Comparison of ENCODE assay signal across 8 cellular contexts in the genomic region with DNA sequence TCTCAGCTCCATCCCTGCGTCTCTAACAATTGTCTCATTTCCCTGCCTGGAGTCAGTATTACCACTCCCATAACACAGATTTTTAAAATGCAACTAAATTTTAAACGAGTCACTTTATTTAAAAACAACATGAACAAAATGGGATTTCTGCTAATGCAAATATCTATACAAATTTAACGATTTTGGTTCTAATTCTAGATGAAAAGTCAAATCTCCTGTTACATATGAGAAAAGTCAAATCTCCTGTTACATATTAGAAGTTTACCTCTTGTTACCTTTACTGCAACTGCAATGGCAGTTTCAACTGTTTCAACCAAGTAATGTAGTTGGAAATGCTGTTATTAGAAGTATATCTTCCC. TPM values are rescaled to one million over a fixed set of nuclear protein-coding genes. Genes with fewer than 3 reads are reported as not detected.
DNase-seq lines count a peak whose midpoint lies in the region; ATAC-seq and TF ChIP-seq lines count a peak whose summit lies in the region.

No MANE protein-coding gene starts in this region.

- H3K4me3 Mint-ChIP-seq in CD4-positive, CD25-positive, alpha-beta regulatory T cell = peak overlapping the region; percentile 85 to 96 (median 92)
- H3K4me3 Mint-ChIP-seq in effector memory CD8-positive, alpha-beta T cell = peak overlapping the region; percentile 85 to 88

- H3K79me2 ChIP-seq in osteoblast (ENCODE audit: insufficient read depth, low read length) = peaks cover 2% of the 10 kb centered on the region

- H3K9me3 ChIP-seq in CD4-positive, CD25-positive, alpha-beta regulatory T cell (ENCODE audit: control insufficient read depth in 2 of 2, low read length in 2 of 2) = peaks cover 4 to 8% of the 10 kb centered on the region in 2 experiments
- H3K9me3 ChIP-seq in NT2/D1 (ENCODE audit: insufficient read depth, low read length) = peaks cover 36% of the 10 kb centered on the region
- H3K9me3 ChIP-seq in osteoblast (ENCODE audit: low read depth, low read length) = no peaks in the 10 kb centered on the region

- H3K4me1 Mint-ChIP-seq in CD4-positive, CD25-positive, alpha-beta regulatory T cell = peaks cover 11 to 37% (median 21%) of the 10 kb centered on the region in 4 donors
- peaks cover 17 to 30% of the 10 kb centered on the region in 2 donors for H3K4me1 Mint-ChIP-seq in effector memory CD8-positive, alpha-beta T cell (ENCODE audit: low read depth in 2 of 2)

- peak overlapping the region; percentile 83 for H3K4me2 ChIP-seq in osteoblast (ENCODE audit: insufficient read depth, low read length)

- no peaks in the 10 kb centered on the region for H3K36me3 ChIP-seq in CD4-positive, CD25-positive, alpha-beta regulatory T cell (ENCODE audit: control insufficient read depth, insufficient read depth, low read length)
- peaks cover 18% of the 10 kb centered on the region for H3K36me3 ChIP-seq in NT2/D1 (ENCODE audit: insufficient read depth, insufficient read length, low read length)
- no peaks in the 10 kb centered on the region for H3K36me3 ChIP-seq in osteoblast (ENCODE audit: insufficient read depth, low read length)

- H3K27ac Mint-ChIP-seq in CD4-positive, CD25-positive, alpha-beta regulatory T cell = peak overlapping the region; percentile 88 to 98 (median 93)
- H3K27ac Mint-ChIP-seq in effector memory CD8-positive, alpha-beta T cell = peak overlapping the region; percentile 95 to 97

- H3K4me1 ChIP-seq in CD4-positive, CD25-positive, alpha-beta regulatory T cell (ENCODE audit: control insufficient read depth, insufficient read depth, low read length, poor library complexity, severe bottlenecking) = peaks cover 17% of the 10 kb centered on the region
- H3K4me1 ChIP-seq in NT2/D1 (ENCODE audit: insufficient read depth, insufficient read length) (no peaks in the 10 kb centered on the region), osteoblast (ENCODE audit: insufficient read depth, low read length) (peaks cover 8% of the 10 kb centered on the region)

- ATAC-seq in CD4-positive, CD25-positive, alpha-beta regulatory T cell (ENCODE audit: low read depth in 2 of 2) = no peak
- no peak for ATAC-seq in effector memory CD8-positive, alpha-beta T cell (replicated peaks)
- no peak for ATAC-seq in GM19463 (IDR thresholded peaks at IDR 0.05; ENCODE audit: unreplicated experiment)
- ATAC-seq in HG02970 (IDR thresholded peaks at IDR 0.05; ENCODE audit: low FRiP score, unreplicated experiment) = no peak

- no peak for TF ChIP-seq CTCF in osteoblast (IDR thresholded peaks at IDR 0.05; ENCODE audit: extremely low read depth, low read depth, low read length)

- peaks cover 10% of the 10 kb centered on the region for H3K27me3 Mint-ChIP-seq in CD4-positive, CD25-positive, alpha-beta regulatory T cell
- no peaks in the 10 kb centered on the region for H3K27me3 Mint-ChIP-seq in effector memory CD8-positive, alpha-beta T cell

- no peak overlapping the region for H3K9ac ChIP-seq in NT2/D1 (ENCODE audit: insufficient read length, low read depth)

- H3K27ac ChIP-seq in CD4-positive, CD25-positive, alpha-beta regulatory T cell (ENCODE audit: insufficient read depth, low read length, poor library complexity, severe bottlenecking) = peak overlapping the region; percentile 89
- no peak overlapping the region for H3K27ac ChIP-seq in osteoblast (ENCODE audit: low read depth, low read length)

- H3K36me3 Mint-ChIP-seq in CD4-positive, CD25-positive, alpha-beta regulatory T cell = peaks cover 14% of the 10 kb centered on the region
- H3K36me3 Mint-ChIP-seq in effector memory CD8-positive, alpha-beta T cell (ENCODE audit: insufficient read depth) = peaks cover 11% of the 10 kb centered on the region

- H4K20me1 ChIP-seq in osteoblast (ENCODE audit: insufficient read depth, low read length) = no peaks in the 10 kb centered on the region

- peak overlapping the region; percentile 98 for H2AFZ ChIP-seq in osteoblast (ENCODE audit: low read length)

- DNase-seq in CD4-positive, CD25-positive, alpha-beta regulatory T cell = no peak
- DNase-seq in NT2/D1 (ENCODE audit: low read depth, low spot score) (no peak), osteoblast (ENCODE audit: insufficient read length, low spot score, missing footprints) (no peak), NCI-H526 treated with DMSO at 0.1 percent for 48 hours (lab: John Stamatoyannopoulos, UW) (no peak), NCI-H1930 (lab: John Stamatoyannopoulos, UW) (no peak)
- DNase-seq in effector memory CD8-positive, alpha-beta T cell = no peak

- peaks cover 0 to 18% (median 9%) of the 10 kb centered on the region in 7 donors for H3K9me3 Mint-ChIP-seq in CD4-positive, CD25-positive, alpha-beta regulatory T cell
- peaks cover 0 to 9% of the 10 kb centered on the region in 2 donors for H3K9me3 Mint-ChIP-seq in effector memory CD8-positive, alpha-beta T cell

- H3K4me3 ChIP-seq in CD4-positive, CD25-positive, alpha-beta regulatory T cell (ENCODE audit: low read depth, low read length) = peak overlapping the region; percentile 77
- H3K4me3 ChIP-seq in NT2/D1 (ENCODE audit: insufficient read length, low read depth) (peak overlapping the region; percentile 71), osteoblast (ENCODE audit: insufficient read depth, low read length) (peak overlapping the region; percentile 83)

- H3K27me3 ChIP-seq in CD4-positive, CD25-positive, alpha-beta regulatory T cell (ENCODE audit: control insufficient read depth, insufficient read depth, low read length) = no peaks in the 10 kb centered on the region
- no peaks in the 10 kb centered on the region for H3K27me3 ChIP-seq in NT2/D1 (ENCODE audit: insufficient read depth, insufficient read length)
- no peaks in the 10 kb centered on the region for H3K27me3 ChIP-seq in osteoblast (ENCODE audit: insufficient read depth, low read length)

RNA-seq across cellular contexts. Expression of a gene that starts 0.6 kb away (rescaled TPM):
- 4.2 TPM for total RNA-seq in CD4-positive, CD25-positive, alpha-beta regulatory T cell
- polyA plus RNA-seq in CD4-positive, CD25-positive, alpha-beta regulatory T cell = 10 to 100 TPM; 23.2 to 43.7 (median 29.8) TPM
- 7.6 and 9.1 TPM in 2 replicates for total RNA-seq in osteoblast

RNA-seq across cellular contexts. Expression of a gene that starts 57.4 kb away (rescaled TPM):
- not detected for total RNA-seq in CD4-positive, CD25-positive, alpha-beta regulatory T cell
- polyA plus RNA-seq in CD4-positive, CD25-positive, alpha-beta regulatory T cell = not detected
- total RNA-seq in osteoblast = not detected in 2 replicates
